18 cellular contexts compared by ENCODE assay signal in genomic region chr13:111518161-111518791, GRCh38.
DNase-seq lines count a peak whose midpoint lies in the region; ATAC-seq and TF ChIP-seq lines count a peak whose summit lies in the region.
"Had no signal": no experiment of that assay in that cellular context is flagged by ENCODE, and none has a peak within 500 bp of the region (broad histone marks: within the 10 kb centered on the region; RNA-seq: fewer than 3 reads in every experiment).

No MANE protein-coding gene starts in this region.

- H3K4me1 Mint-ChIP-seq in progenitor cell of endocrine pancreas (ENCODE audit: low read depth): no peaks in the 10 kb centered on the region

- no peaks in the 10 kb centered on the region for H3K9me3 Mint-ChIP-seq in progenitor cell of endocrine pancreas (ENCODE audit: low read depth)

- TF ChIP-seq CTCF in WERI-Rb-1 (IDR thresholded peaks at IDR 0.05; ENCODE audit: low read depth, low read length) (peak; percentile 54), progenitor cell of endocrine pancreas (IDR thresholded peaks at IDR 0.05; ENCODE audit: unreplicated experiment) (peak; percentile 51), right atrium auricular region (IDR thresholded peaks at IDR 0.05) (no peak)

- H3K9me3 ChIP-seq in WERI-Rb-1 (ENCODE audit: severe bottlenecking): peaks cover 10% of the 10 kb centered on the region
- no peaks in the 10 kb centered on the region for H3K9me3 ChIP-seq in right atrium auricular region
- H3K9me3 ChIP-seq: ascending aorta had no signal

- H3K27me3 Mint-ChIP-seq in progenitor cell of endocrine pancreas: peaks cover 61% of the 10 kb centered on the region

- H3K36me3 ChIP-seq in WERI-Rb-1 (no peaks in the 10 kb centered on the region), right atrium auricular region (no peaks in the 10 kb centered on the region)
- H3K36me3 ChIP-seq: ascending aorta, neural progenitor cell had no signal

- H3K27ac ChIP-seq in WERI-Rb-1: no peak overlapping the region
- H3K27ac ChIP-seq in right atrium auricular region: no peak overlapping the region
- H3K27ac ChIP-seq: ascending aorta, neural progenitor cell, RWPE1 had no signal

- no peak overlapping the region for H3K4me3 ChIP-seq in WERI-Rb-1 (ENCODE audit: low read depth, low read length)
- H3K4me3 ChIP-seq in right atrium auricular region: no peak overlapping the region
- H3K4me3 ChIP-seq: ascending aorta, neural progenitor cell had no signal

- H3K4me3 Mint-ChIP-seq in progenitor cell of endocrine pancreas (ENCODE audit: low read depth): no peak overlapping the region
- H3K4me3 Mint-ChIP-seq: neural progenitor cell had no signal

- peak overlapping the region; percentile 89 for H3K27ac Mint-ChIP-seq in progenitor cell of endocrine pancreas
- H3K27ac Mint-ChIP-seq: neural progenitor cell had no signal

- no peaks in the 10 kb centered on the region for H3K4me1 ChIP-seq in right atrium auricular region
- H3K4me1 ChIP-seq: ascending aorta, neural progenitor cell had no signal

- ATAC-seq in HG02798 (IDR thresholded peaks at IDR 0.05; ENCODE audit: poor library complexity, unreplicated experiment): no peak

- DNase-seq in NCI-H1436 (lab: John Stamatoyannopoulos, UW) (peak; percentile 39), NCI-H1436 treated with DMSO at 0.1 percent for 48 hours (lab: John Stamatoyannopoulos, UW) (no peak), NCI-H2029 (lab: John Stamatoyannopoulos, UW) (peak; percentile 97), WERI-Rb-1 (no peak), progenitor cell of endocrine pancreas (ENCODE audit: low spot score, unreplicated experiment) (no peak), foreskin melanocyte (no peak), right atrium auricular region (ENCODE audit: low spot score) (no peak)
- DNase-seq: activated CD4-positive, alpha-beta T cell treated with anti-CD3 and anti-CD28 coated beads, Interleukin-2, amount 50 U/mL, for 4 hours; activated effector memory CD4-positive, alpha-beta T cell treated with Interleukin-2 at 50 U/mL for 16 hours; dermis blood vessel endothelial cell; IMR-90; mammary epithelial cell; stimulated activated CD4-positive, alpha-beta T cell treated with anti-CD3 and anti-CD28 coated beads, Interleukin-12 subunit alpha, Interleukin-12 subunit beta, amount 100 ng/mL, for 4 hours; T-helper 2 cell had no signal

- H3K27me3 ChIP-seq in WERI-Rb-1 (ENCODE audit: insufficient read depth, low read depth, severe bottlenecking): peaks cover 94% of the 10 kb centered on the region
- H3K27me3 ChIP-seq in right atrium auricular region: no peaks in the 10 kb centered on the region
- H3K27me3 ChIP-seq: ascending aorta, neural progenitor cell had no signal

- no peaks in the 10 kb centered on the region for H3K36me3 Mint-ChIP-seq in progenitor cell of endocrine pancreas (ENCODE audit: insufficient read depth)
- H3K36me3 Mint-ChIP-seq: neural progenitor cell had no signal

Comparison
In these comparisons a context has a peak if more than half of its experiments do, and no peak if none do; other contexts are left out.
1. DNase-seq: peak in NCI-H1436 (single experiment) and NCI-H2029 (single experiment); none in NCI-H1436 treated with DMSO at 0.1 percent for 48 hours (single experiment), WERI-Rb-1 (single experiment), progenitor cell of endocrine pancreas (single experiment), foreskin melanocyte (single experiment) and right atrium auricular region (single experiment).
2. CTCF ChIP-seq: peak in WERI-Rb-1 (single experiment) and progenitor cell of endocrine pancreas (single experiment); none in right atrium auricular region (0 of 2).